ENCODE assay signal across 12 cellular contexts in the genomic region with DNA sequence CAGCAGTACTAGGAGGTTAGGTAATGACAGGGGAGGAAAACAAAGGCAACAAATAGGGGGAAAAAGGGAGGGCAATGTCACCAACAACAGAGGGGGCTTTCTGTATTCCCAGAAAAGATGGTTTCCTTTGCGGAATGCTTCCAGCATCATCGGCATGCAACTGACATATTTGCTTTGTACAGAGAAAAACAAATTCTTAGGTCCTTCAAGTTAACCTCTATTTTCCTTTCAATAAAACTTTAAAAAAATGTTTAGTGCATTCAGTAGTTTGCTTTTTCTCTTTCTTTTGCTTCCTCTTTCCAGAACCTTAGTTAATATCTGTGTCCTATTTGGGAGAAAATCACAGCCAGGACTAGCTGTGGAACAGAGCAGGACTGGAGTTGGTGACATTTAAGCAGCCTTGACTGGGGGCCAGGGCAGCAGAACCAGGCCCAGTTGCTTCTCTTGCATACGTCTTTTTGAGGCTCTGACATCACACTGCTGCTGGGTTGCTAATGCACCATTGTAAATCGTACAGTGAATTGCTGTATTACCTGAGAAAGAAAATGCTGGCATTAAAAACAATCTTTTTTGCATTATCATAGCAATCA.
DNase-seq lines count a peak whose midpoint lies in the region; ATAC-seq and TF ChIP-seq lines count a peak whose summit lies in the region.
"Had no signal": no experiment of that assay in that cellular context is flagged by ENCODE, and none has a peak within 500 bp of the region (broad histone marks: within the 10 kb centered on the region; RNA-seq: fewer than 3 reads in every experiment).

No MANE protein-coding gene starts in this region.

- H3K9me2 ChIP-seq in Loucy (replicated peaks; ENCODE audit: low read depth, low read length) = no peaks in the 10 kb centered on the region

- TF ChIP-seq CTCF in Loucy (conservative IDR thresholded peaks at IDR 0.05; ENCODE audit: low read length) = no peak

- H3K9me3 ChIP-seq in Loucy (ENCODE audit: insufficient read depth, low read depth, low read length) (no peaks in the 10 kb centered on the region), neuron (ENCODE audit: low read length) (no peaks in the 10 kb centered on the region)

- peak overlapping the region; percentile 8 for H3K4me2 ChIP-seq in Loucy (ENCODE audit: low read depth, low read length, poor library complexity, severe bottlenecking)

- no peaks in the 10 kb centered on the region for H4K20me1 ChIP-seq in Loucy (ENCODE audit: insufficient read depth, low read length, poor library complexity, severe bottlenecking)

- H3K4me1 ChIP-seq in Loucy (ENCODE audit: insufficient read depth, low read length, poor library complexity, severe bottlenecking) (peaks cover 14% of the 10 kb centered on the region), neuron (ENCODE audit: insufficient read depth, low read length) (peaks cover 11% of the 10 kb centered on the region)

- DNase-seq in DMS53 (lab: John Stamatoyannopoulos, UW) = peak; percentile 29
- no peak for DNase-seq in DMS53 treated with DMSO at 0.1 percent for 48 hours (lab: John Stamatoyannopoulos, UW; ENCODE audit: unreplicated experiment)
- peak; percentile 77 for DNase-seq in globus pallidus (ENCODE audit: low spot score)
- no peak for DNase-seq in left lobe of liver (ENCODE audit: low spot score)
- no peak for DNase-seq in LoVo (ENCODE audit: low spot score)
- no peak for DNase-seq in RKO (ENCODE audit: low spot score)
- DNase-seq: HFFc6; Karpas-422; left cardiac atrium; stimulated activated CD4-positive, alpha-beta T cell treated with anti-CD3 and anti-CD28 coated beads, Interleukin-4, amount 100 ng/mL, for 1 hour had no signal

- H3F3A ChIP-seq in Loucy (ENCODE audit: low read depth) = peaks cover 6% of the 10 kb centered on the region; the same call in 1 of the 2 replicates

- H3K27me3 ChIP-seq in Loucy (ENCODE audit: insufficient read depth, low read length, poor library complexity, severe bottlenecking) (no peaks in the 10 kb centered on the region), neuron (ENCODE audit: insufficient read depth, low read length) (no peaks in the 10 kb centered on the region)

- ATAC-seq in left lobe of liver = no peak
- ATAC-seq: left cardiac atrium had no signal

- H3K79me2 ChIP-seq in Loucy (ENCODE audit: insufficient read depth, low read length) = no peaks in the 10 kb centered on the region

- no peak overlapping the region for H3K9ac ChIP-seq in Loucy (ENCODE audit: low read depth, low read length, poor library complexity, severe bottlenecking)

- no peak overlapping the region for H2AFZ ChIP-seq in Loucy (ENCODE audit: low read length)
- peak overlapping the region; percentile 79 for H2AFZ ChIP-seq in neuron (ENCODE audit: low read depth, low read length)

- H3K36me3 ChIP-seq in Loucy (ENCODE audit: insufficient read depth, low read length) = no peaks in the 10 kb centered on the region
- no peaks in the 10 kb centered on the region for H3K36me3 ChIP-seq in neuron (ENCODE audit: insufficient read depth, low read length)

- H3K4me3 ChIP-seq in Loucy (ENCODE audit: low read length, poor library complexity, severe bottlenecking) (no peak overlapping the region), neuron (ENCODE audit: low read length) (peak overlapping the region; percentile 99)

Comparison
In these comparisons a context has a peak if more than half of its experiments do, and no peak if none do; other contexts are left out.
1. DNase-seq: peak in DMS53 (single experiment) and globus pallidus (single experiment); none in DMS53 treated with DMSO at 0.1 percent for 48 hours (single experiment), left lobe of liver (single experiment), LoVo (single experiment) and RKO (single experiment).